In genomic region chr1:165073402-165074007, GRCh38 we compare ENCODE assay signal across 8 cellular contexts.
DNase-seq lines count a peak whose midpoint lies in the region; ATAC-seq and TF ChIP-seq lines count a peak whose summit lies in the region.

No MANE protein-coding gene starts in this region.

- H4K12ac ChIP-seq in trophoblast cell (ENCODE audit: low read depth, low read length): no peak overlapping the region

- no peak overlapping the region for H3K4ac ChIP-seq in trophoblast cell (ENCODE audit: low read depth, low read length)

- no peak overlapping the region for H2BK120ac ChIP-seq in trophoblast cell (ENCODE audit: insufficient read depth, low read length, poor library complexity)

- DNase-seq in DMS53 (lab: John Stamatoyannopoulos, UW): peak; percentile 75
- peak; percentile 73 for DNase-seq in NCI-H1092 treated with DMSO at 0.1 percent for 48 hours (lab: John Stamatoyannopoulos, UW)
- peak; percentile 67 for DNase-seq in fibroblast of villous mesenchyme (ENCODE audit: low read depth)
- peak; percentile 14 to 77 for DNase-seq in trophoblast cell
- DNase-seq in CD4-positive, alpha-beta T cell: no peak
- DNase-seq in GDM1 (lab: John Stamatoyannopoulos, UW): no peak

- H3K27ac Mint-ChIP-seq in CD4-positive, alpha-beta T cell: no peak overlapping the region

- H3K4me1 ChIP-seq in trophoblast cell (ENCODE audit: control insufficient read depth in 1 of 2, insufficient read depth in 2 of 2, low read length in 2 of 2): no peaks in the 10 kb centered on the region

- H3K4me3 ChIP-seq in fibroblast of villous mesenchyme (ENCODE audit: low read depth, low read length) (no peak overlapping the region), trophoblast cell (ENCODE audit: low read depth, low read length) (no peak overlapping the region)

- H3K9me3 ChIP-seq in trophoblast cell (ENCODE audit: insufficient read depth, low read depth, low read length): no peaks in the 10 kb centered on the region
- no peaks in the 10 kb centered on the region for H3K9me3 ChIP-seq in CD4-positive, alpha-beta T cell (ENCODE audit: control insufficient read depth, low read length)

- no peaks in the 10 kb centered on the region for H3K4me1 Mint-ChIP-seq in CD4-positive, alpha-beta T cell (ENCODE audit: low read depth)

- no peak overlapping the region for H4K8ac ChIP-seq in trophoblast cell (ENCODE audit: low read depth, low read length)

- no peak overlapping the region for H3K4me3 Mint-ChIP-seq in CD4-positive, alpha-beta T cell

- intact Hi-C loops in CD4-positive, alpha-beta T cell (cut with DNase I, micrococcal nuclease): no loop called here

- POLR2A ChIA-PET in CD4-positive, alpha-beta T cell (lab: Charles Lee): no interaction called here

- H2BK12ac ChIP-seq in trophoblast cell (ENCODE audit: low read length): no peak overlapping the region

- no peak overlapping the region for H4K91ac ChIP-seq in trophoblast cell (ENCODE audit: low read depth, low read length)

- no peak overlapping the region for H2BK5ac ChIP-seq in trophoblast cell (ENCODE audit: low read depth, low read length, poor library complexity)

- no peaks in the 10 kb centered on the region for H3K36me3 Mint-ChIP-seq in CD4-positive, alpha-beta T cell (ENCODE audit: low read depth)

- H3K9me3 Mint-ChIP-seq in CD4-positive, alpha-beta T cell: no peaks in the 10 kb centered on the region

- H3K27ac ChIP-seq in trophoblast cell (ENCODE audit: low read depth, low read length): no peak overlapping the region
- no peak overlapping the region for H3K27ac ChIP-seq in CD4-positive, alpha-beta T cell (ENCODE audit: low read depth, low read length)

- H3K27me3 Mint-ChIP-seq in CD4-positive, alpha-beta T cell: peaks cover 6% of the 10 kb centered on the region

- CTCF ChIA-PET in CD4-positive, alpha-beta T cell (lab: Charles Lee): no interaction called here

- TF ChIP-seq CTCF in fibroblast of villous mesenchyme (IDR thresholded peaks at IDR 0.05; ENCODE audit: insufficient read depth, low read depth, low read length): peak; percentile 77
- TF ChIP-seq CTCF in CD4-positive, alpha-beta T cell (IDR thresholded peaks at IDR 0.05): no peak

- H3K79me1 ChIP-seq in trophoblast cell (ENCODE audit: low read length): no peaks in the 10 kb centered on the region

- no peak overlapping the region for H2AFZ ChIP-seq in trophoblast cell (ENCODE audit: insufficient read depth, low read length, poor library complexity)

- ATAC-seq in GM21723 (IDR thresholded peaks at IDR 0.05; ENCODE audit: unreplicated experiment) (peak; percentile 82), SK-N-SH treated with all-trans-retinoic acid at 6 μM for 48 hours (peak; percentile 93)
- ATAC-seq in CD4-positive, alpha-beta T cell (ENCODE audit: poor library complexity): no peak

- no peak overlapping the region for H3K9ac ChIP-seq in trophoblast cell (ENCODE audit: low read length)

- no peaks in the 10 kb centered on the region for H3K27me3 ChIP-seq in trophoblast cell (ENCODE audit: insufficient read depth, low read length)
- H3K27me3 ChIP-seq in CD4-positive, alpha-beta T cell (ENCODE audit: control insufficient read depth, insufficient read depth, low read length): no peaks in the 10 kb centered on the region

- H3K4me2 ChIP-seq in trophoblast cell (ENCODE audit: low read length): peak overlapping the region; percentile 38

- no peaks in the 10 kb centered on the region for H3K79me2 ChIP-seq in trophoblast cell (ENCODE audit: control insufficient read depth, insufficient read depth, low read length, poor library complexity)

- no peak overlapping the region for H3K23ac ChIP-seq in trophoblast cell (ENCODE audit: low read length)

- H3K18ac ChIP-seq in trophoblast cell (ENCODE audit: low read length): no peak overlapping the region

- no peaks in the 10 kb centered on the region for H3K36me3 ChIP-seq in trophoblast cell (ENCODE audit: control insufficient read depth in 1 of 2, insufficient read depth in 2 of 2, low read length in 2 of 2)

- no CpG with 5 or more reads among the region's 4 CpGs for WGBS in trophoblast cell (ENCODE audit: extremely low coverage, insufficient coverage, insufficient read length)

- no peak overlapping the region for H2AK5ac ChIP-seq in trophoblast cell (ENCODE audit: low read length)

- H3K14ac ChIP-seq in trophoblast cell (ENCODE audit: low read length): no peak overlapping the region

TF ChIP-seq in SK-N-SH treated with all-trans-retinoic acid at 6 μM for 48 hours, 23 proteins besides CTCF, POLR2A, EP300 and RAD21 (continues in another document):
- no peak for TF ChIP-seq TOX (CRISPR knock-in tag; IDR thresholded peaks at IDR 0.05; ENCODE audit: borderline replicate concordance)
- no peak for TF ChIP-seq GLIS3 (CRISPR knock-in tag; IDR thresholded peaks at IDR 0.05)
- TF ChIP-seq CSDC2 (CRISPR knock-in tag; IDR thresholded peaks at IDR 0.05): no peak
- TF ChIP-seq ESRRG (CRISPR knock-in tag; IDR thresholded peaks at IDR 0.05): no peak
- no peak for TF ChIP-seq CSRNP3 (CRISPR knock-in tag; IDR thresholded peaks at IDR 0.05)
- no peak for TF ChIP-seq ZNF565 (CRISPR knock-in tag; conservative IDR thresholded peaks at IDR 0.05; ENCODE audit: low read depth)
- TF ChIP-seq PPARA (CRISPR knock-in tag; IDR thresholded peaks at IDR 0.05; ENCODE audit: borderline replicate concordance): no peak
- TF ChIP-seq ZFP30 (CRISPR knock-in tag; IDR thresholded peaks at IDR 0.05): no peak
- no peak for TF ChIP-seq ISL1 (CRISPR knock-in tag; IDR thresholded peaks at IDR 0.05)
- TF ChIP-seq BACH2 (CRISPR knock-in tag; IDR thresholded peaks at IDR 0.05; ENCODE audit: borderline replicate concordance): no peak
- TF ChIP-seq OSR1 (CRISPR knock-in tag; IDR thresholded peaks at IDR 0.05): no peak
- TF ChIP-seq ZNF8 (CRISPR knock-in tag; IDR thresholded peaks at IDR 0.05): no peak
- TF ChIP-seq TSHZ2 (CRISPR knock-in tag; IDR thresholded peaks at IDR 0.05): no peak
- no peak for TF ChIP-seq POU6F1 (CRISPR knock-in tag; IDR thresholded peaks at IDR 0.05; ENCODE audit: borderline replicate concordance, low read depth)

Comparison
In these comparisons a context has a peak if more than half of its experiments do, and no peak if none do; other contexts are left out.
1. DNase-seq: peak in DMS53 (single experiment), NCI-H1092 treated with DMSO at 0.1 percent for 48 hours (single experiment), fibroblast of villous mesenchyme (single experiment) and trophoblast cell (2 of 2); none in CD4-positive, alpha-beta T cell (0 of 10) and GDM1 (single experiment).